ENCODE assay signal across 23 cellular contexts in genomic region chr18:58025205-58025604, GRCh38.
"Had no signal": no experiment of that assay in that cellular context is flagged by ENCODE, and none has a peak within 500 bp of the region (broad histone marks: within the 10 kb centered on the region; RNA-seq: fewer than 3 reads in every experiment).

No MANE protein-coding gene starts in this region.

- ATAC-seq: left lung; natural killer cell treated with Interleukin-12 subunit alpha and Interleukin-12 subunit beta and Interleukin-15 and Interleukin-18, amount 100 ng/mL, for 72 hours; psoas muscle; right cardiac atrium; stimulated activated memory B cell treated with anti-CD40 and anti-IgM and Interleukin-4, amounts not matched to agents 10 μg/mL and 1 μg/mL and 100 μg/mL, for 72 hours had no signal

- H3K4me3 ChIP-seq: coronary artery, esophagus squamous epithelium, left lung, mucosa of descending colon, psoas muscle, skin epidermis, spleen, testis, tibial artery had no signal

- H3K27me3 Mint-ChIP-seq: stimulated activated memory B cell treated with anti-CD40 and anti-IgM and Interleukin-4, amounts not matched to agents 10 μg/mL and 1 μg/mL and 100 μg/mL, for 72 hours; type B pancreatic cell had no signal

- H3K9me3 Mint-ChIP-seq: mesothelial cell of epicardium; naive B cell; natural killer cell treated with Interleukin-12 subunit alpha and Interleukin-12 subunit beta and Interleukin-15 and Interleukin-18, amount 100 ng/mL, for 72 hours; neural crest cell; stimulated activated memory B cell treated with anti-CD40 and anti-IgM and Interleukin-4, amounts not matched to agents 10 μg/mL and 1 μg/mL and 100 μg/mL, for 72 hours; type B pancreatic cell had no signal

- H3K27me3 ChIP-seq: left lung, testis, tibial artery had no signal

- DNase-seq: dermis blood vessel endothelial cell; effector memory CD4-positive, alpha-beta T cell; erythroblast; esophagus squamous epithelium; kidney; left lung; mucosa of descending colon; naive B cell; psoas muscle; right cardiac atrium; spleen; stimulated activated CD4-positive, alpha-beta T cell treated with anti-CD3 and anti-CD28 coated beads, Interleukin-4, amount 100 ng/mL, for 4 hours; stimulated activated naive CD8-positive, alpha-beta T cell treated with anti-CD3 and anti-CD28 coated beads, Interleukin-15, Interleukin-2, amounts not matched to agents 100 U/mL and 50 U/mL, for 24 hours; substantia nigra; testis; tibial artery had no signal

- H3K4me1 Mint-ChIP-seq: stimulated activated memory B cell treated with anti-CD40 and anti-IgM and Interleukin-4, amounts not matched to agents 10 μg/mL and 1 μg/mL and 100 μg/mL, for 72 hours had no signal

- H3K36me3 Mint-ChIP-seq: mesothelial cell of epicardium; naive B cell; natural killer cell treated with Interleukin-12 subunit alpha and Interleukin-12 subunit beta and Interleukin-15 and Interleukin-18, amount 100 ng/mL, for 72 hours; stimulated activated memory B cell treated with anti-CD40 and anti-IgM and Interleukin-4, amounts not matched to agents 10 μg/mL and 1 μg/mL and 100 μg/mL, for 72 hours; type B pancreatic cell had no signal

- H3K27ac Mint-ChIP-seq: mesothelial cell of epicardium; naive B cell; natural killer cell treated with Interleukin-12 subunit alpha and Interleukin-12 subunit beta and Interleukin-15 and Interleukin-18, amount 100 ng/mL, for 72 hours; stimulated activated memory B cell treated with anti-CD40 and anti-IgM and Interleukin-4, amounts not matched to agents 10 μg/mL and 1 μg/mL and 100 μg/mL, for 72 hours; type B pancreatic cell had no signal

- H3K9me3 ChIP-seq: esophagus squamous epithelium, left lung, mucosa of descending colon, psoas muscle, spleen, testis, tibial artery had no signal

- H3K4me1 ChIP-seq: left lung, psoas muscle, spleen, testis, tibial artery had no signal

- H3K4me3 Mint-ChIP-seq: mesothelial cell of epicardium; naive B cell; natural killer cell treated with Interleukin-12 subunit alpha and Interleukin-12 subunit beta and Interleukin-15 and Interleukin-18, amount 100 ng/mL, for 72 hours; neural crest cell; stimulated activated memory B cell treated with anti-CD40 and anti-IgM and Interleukin-4, amounts not matched to agents 10 μg/mL and 1 μg/mL and 100 μg/mL, for 72 hours; type B pancreatic cell had no signal

- H3K36me3 ChIP-seq: esophagus squamous epithelium, left lung, spleen, tibial artery had no signal

- H3K27ac ChIP-seq: coronary artery, esophagus squamous epithelium, left lung, psoas muscle, skin epidermis, spleen, testis, tibial artery had no signal
